Comparison of ENCODE assay signal across 14 cellular contexts in genomic region chr14:96056509-96057422, GRCh38. TPM values are rescaled to one million over a fixed set of nuclear protein-coding genes. Genes with fewer than 3 reads are reported as not detected.
DNase-seq lines count a peak whose midpoint lies in the region; ATAC-seq and TF ChIP-seq lines count a peak whose summit lies in the region.
"Had no signal": no experiment of that assay in that cellular context is flagged by ENCODE, and none has a peak within 500 bp of the region (broad histone marks: within the 10 kb centered on the region; RNA-seq: fewer than 3 reads in every experiment).

No MANE protein-coding gene starts in this region.

- no peaks in the 10 kb centered on the region for H4K20me1 ChIP-seq in OCI-LY7 (ENCODE audit: insufficient read depth, low read length)

- peaks cover 1% of the 10 kb centered on the region; the same call in 1 of the 2 replicates for H3K27me3 ChIP-seq in Caco-2 (replicated peaks; ENCODE audit: control insufficient read depth, insufficient read depth, low read length)

- BruUV-seq in Caco-2 (replicated peaks; lab: Mats Ljungman, UMichigan), result no TSS peak
- BruUV-seq in OCI-LY7 (replicated peaks; lab: Mats Ljungman, UMichigan), result no TSS peak

- H3K36me3 Mint-ChIP-seq in Caco-2 (ENCODE audit: insufficient read depth, unreplicated experiment), result no peaks in the 10 kb centered on the region
- H3K36me3 Mint-ChIP-seq: activated naive CD4-positive, alpha-beta T cell treated with anti-CD3 and anti-CD28 coated beads, Interleukin-2, amount 50 U/mL, for 24 hours had no signal

- no peak overlapping the region for H3K4me2 ChIP-seq in OCI-LY7 (ENCODE audit: low read length)

- H3K36me3 ChIP-seq in Caco-2 (ENCODE audit: control insufficient read depth, insufficient read depth, low read length), result no peaks in the 10 kb centered on the region
- no peaks in the 10 kb centered on the region for H3K36me3 ChIP-seq in OCI-LY7 (ENCODE audit: insufficient read depth, low read length)
- H3K36me3 ChIP-seq: heart left ventricle, prostate gland, thoracic aorta had no signal

- H3K27ac Mint-ChIP-seq in Caco-2 (ENCODE audit: unreplicated experiment), result no peak overlapping the region
- H3K27ac Mint-ChIP-seq: activated naive CD4-positive, alpha-beta T cell treated with anti-CD3 and anti-CD28 coated beads, Interleukin-2, amount 50 U/mL, for 24 hours had no signal

- no peaks in the 10 kb centered on the region for H3K9me3 ChIP-seq in Caco-2
- no peaks in the 10 kb centered on the region for H3K9me3 ChIP-seq in OCI-LY7 (ENCODE audit: low read length)
- H3K9me3 ChIP-seq: heart left ventricle, prostate gland, thoracic aorta had no signal

- no peak for ATAC-seq in HG03457 (IDR thresholded peaks at IDR 0.05; ENCODE audit: unreplicated experiment)
- ATAC-seq in stimulated activated naive CD8-positive, alpha-beta T cell treated with anti-CD3 and anti-CD28 coated beads, Interleukin-15, Interleukin-2, amounts not matched to agents 100 U/mL and 50 U/mL, for 24 hours, result no peak
- ATAC-seq: heart left ventricle had no signal

- H3K4me1 ChIP-seq in Caco-2 (no peaks in the 10 kb centered on the region), OCI-LY7 (ENCODE audit: insufficient read depth, low read length, poor library complexity, severe bottlenecking) (no peaks in the 10 kb centered on the region)
- H3K4me1 ChIP-seq: prostate gland had no signal

- H3K9me3 Mint-ChIP-seq in Caco-2 (ENCODE audit: unreplicated experiment), result no peaks in the 10 kb centered on the region
- H3K9me3 Mint-ChIP-seq: activated naive CD4-positive, alpha-beta T cell treated with anti-CD3 and anti-CD28 coated beads, Interleukin-2, amount 50 U/mL, for 24 hours had no signal

- H3K4me3 Mint-ChIP-seq in Caco-2 (ENCODE audit: unreplicated experiment), result no peak overlapping the region
- H3K4me3 Mint-ChIP-seq: activated naive CD4-positive, alpha-beta T cell treated with anti-CD3 and anti-CD28 coated beads, Interleukin-2, amount 50 U/mL, for 24 hours had no signal

- no peak overlapping the region for H2AFZ ChIP-seq in OCI-LY7 (ENCODE audit: low read length)

- H3K79me2 ChIP-seq in OCI-LY7 (ENCODE audit: insufficient read depth, low read depth, low read length), result no peaks in the 10 kb centered on the region

- CTCF ChIA-PET in Caco-2 (lab: Charles Lee), result interaction anchor here (1.0 to 2.4 kb wide), 3 partner anchors 39 to 44 kb away, joined by 4 to 26 read pairs (median 6); no protein-coding TSS in a partner anchor
- CTCF ChIA-PET in GM10248 (lab: Yijun Ruan, JAX), result interaction anchor here (0.9 to 1.6 kb wide), 4 partner anchors 11 to 55 kb away, joined by 3 to 4 read pairs (median 3); no protein-coding TSS in a partner anchor
- CTCF ChIA-PET in OCI-LY7 (lab: Charles Lee; ENCODE audit: unreplicated experiment), result interaction anchor here (0.5 to 0.8 kb wide), 2 partner anchors 42 to 488 kb away, joined by 3 to 4 read pairs; no protein-coding TSS in a partner anchor

- TF ChIP-seq CTCF in Caco-2 (IDR thresholded peaks at IDR 0.05; ENCODE audit: insufficient read depth in 1 of 2, low read depth in 1 of 2, low read length in 1 of 2, severe bottlenecking in 1 of 2, unreplicated experiment in 1 of 2) (peak; percentile 12 to 40), GM10248 (IDR thresholded peaks at IDR 0.05; ENCODE audit: control extremely low read depth, extremely low read depth, low read depth, missing control alignments) (peak; percentile 4), OCI-LY7 (conservative IDR thresholded peaks at IDR 0.05; ENCODE audit: low read length) (peak; percentile 52)

- peaks cover 14% of the 10 kb centered on the region for H3K27me3 Mint-ChIP-seq in Caco-2 (ENCODE audit: insufficient read depth, unreplicated experiment)

- H3K4me3 ChIP-seq in Caco-2 (ENCODE audit: low read depth, low read length) (no peak overlapping the region), OCI-LY7 (ENCODE audit: low read depth, low read length, poor library complexity, severe bottlenecking) (no peak overlapping the region)
- H3K4me3 ChIP-seq: heart left ventricle, prostate gland, thoracic aorta had no signal

- DNase-seq in Caco-2 (peak in 1 of 2 experiments; percentile 50), GM10248 (ENCODE audit: extremely low spot score) (no peak), OCI-LY7 (ENCODE audit: low spot score) (peak; percentile 9), iPS-NIHi7 (ENCODE audit: extremely low spot score) (peak; percentile 41), cortex of kidney (lab: John Stamatoyannopoulos, UW) (no peak)
- DNase-seq in stimulated activated naive CD8-positive, alpha-beta T cell treated with anti-CD3 and anti-CD28 coated beads, Interleukin-15, Interleukin-2, amounts not matched to agents 100 U/mL and 50 U/mL, for 24 hours, result no peak
- DNase-seq: activated CD4-positive, alpha-beta T cell treated with anti-CD3 and anti-CD28 coated beads for 4 hours; effector CD4-positive, alpha-beta T cell; mesenchymal stem cell had no signal

- H3K9me2 ChIP-seq in OCI-LY7 (ENCODE audit: insufficient read depth, low read length), result no peaks in the 10 kb centered on the region

- POLR2A ChIA-PET in Caco-2 (lab: Charles Lee), result no interaction called here
- POLR2A ChIA-PET in GM10248 (lab: Yijun Ruan, JAX), result no interaction called here
- POLR2A ChIA-PET in OCI-LY7 (lab: Charles Lee), result interaction anchor here (0.9 to 1.1 kb wide), 2 partner anchors 8 to 12 kb away, joined by 3 read pairs; no protein-coding TSS in a partner anchor

- no peaks in the 10 kb centered on the region for H3K4me1 Mint-ChIP-seq in Caco-2 (ENCODE audit: low read depth, unreplicated experiment)
- H3K4me1 Mint-ChIP-seq: activated naive CD4-positive, alpha-beta T cell treated with anti-CD3 and anti-CD28 coated beads, Interleukin-2, amount 50 U/mL, for 24 hours had no signal

- intact Hi-C loops in Caco-2 (cut with micrococcal nuclease; ENCODE audit: unreplicated experiment) (loop anchor here (1.0 to 5.0 kb wide), 2 partner anchors 42 to 221 kb away; no protein-coding TSS in a partner anchor), OCI-LY7 (cut with micrococcal nuclease; ENCODE audit: unreplicated experiment) (loop anchor here (1.0 to 5.0 kb wide), 2 partner anchors 42 to 221 kb away; no protein-coding TSS in a partner anchor)

- no peak overlapping the region for H3K27ac ChIP-seq in OCI-LY7 (ENCODE audit: low read depth, low read length, poor library complexity, severe bottlenecking)
- H3K27ac ChIP-seq: heart left ventricle, prostate gland, thoracic aorta had no signal

RNA-seq across cellular contexts. Expression of gene C14orf132, which starts 17.6 kb away (rescaled TPM):
- total RNA-seq in Caco-2 (2022) (0.05 and 0.20 TPM in 2 replicates), OCI-LY7 (2022) (0.20 and 0.27 TPM in 2 replicates)
- 0.03 TPM in 1 of 2 replicates, not detected in the other for total RNA-seq in OCI-LY7 (2014; rRNA removed; shearing (Covaris generic))

Comparison
In these comparisons a context has a peak if more than half of its experiments do, and no peak if none do; other contexts are left out.
1. DNase-seq: peak in OCI-LY7 (single experiment) and iPS-NIHi7 (single experiment); none in GM10248 (single experiment), cortex of kidney (single experiment) and stimulated activated naive CD8-positive, alpha-beta T cell treated with anti-CD3 and anti-CD28 coated beads, Interleukin-15, Interleukin-2, amounts not matched to agents 100 U/mL and 50 U/mL, for 24 hours (single experiment).
2. Peak in every context shown above with its lines, with median percentiles within 50 percentile points of each other: CTCF ChIP-seq.